ENCODE assay signal across 8 cellular contexts in the genomic region with DNA sequence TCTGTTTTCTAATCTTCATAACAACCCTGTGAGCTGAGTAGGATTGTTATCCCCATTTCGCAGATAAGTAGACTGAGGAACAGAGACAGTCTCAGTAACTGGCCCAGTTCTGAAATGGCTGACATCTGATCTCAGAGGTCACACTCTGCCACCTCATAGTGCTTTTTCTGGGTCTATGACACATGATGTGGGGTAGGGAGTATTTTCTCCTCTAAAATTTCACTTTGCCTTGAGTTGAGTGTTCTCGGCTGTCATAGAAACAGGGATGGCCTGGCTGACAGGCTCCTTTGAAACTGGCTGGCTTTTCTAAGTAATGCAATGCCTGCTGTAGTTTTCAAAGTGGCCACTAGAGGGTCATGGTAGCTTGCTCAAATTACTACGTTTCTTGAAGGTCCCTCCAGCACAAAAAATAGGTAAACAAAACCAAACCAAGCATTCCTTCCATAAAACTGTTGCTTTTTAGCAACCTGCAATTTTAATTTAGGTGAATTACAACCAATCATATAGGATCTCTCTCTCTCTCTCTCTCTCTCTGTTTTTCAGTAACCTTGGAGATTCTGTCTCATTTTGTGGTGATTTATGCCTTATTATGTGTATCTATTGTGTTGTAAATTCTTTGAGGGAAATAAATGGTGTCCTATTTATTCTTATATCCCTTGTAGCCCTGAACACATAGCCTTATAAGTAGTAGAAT.
A peak's percentile ranks its signal among the peaks of the same experiment; 100 is the strongest.
DNase-seq lines count a peak whose midpoint lies in the region; ATAC-seq and TF ChIP-seq lines count a peak whose summit lies in the region.

No MANE protein-coding gene starts in this region.

- H3K27ac ChIP-seq in SK-N-MC (no peak overlapping the region), heart left ventricle (peak overlapping the region in 10 of 12 donors; percentile 8 to 65 (median 28))

- peak; percentile 84 for DNase-seq in ELR (ENCODE audit: low read depth)
- peak; percentile 39 for DNase-seq in SK-N-MC (ENCODE audit: low read depth, low spot score)
- peak; percentile 50 for DNase-seq in activated naive CD8-positive, alpha-beta T cell treated with anti-CD3 and anti-CD28 coated beads for 36 hours
- DNase-seq in heart left ventricle: peak in 4 of 5 donors; percentile 46 to 63 (median 49)
- DNase-seq in retinal pigment epithelial cell (ENCODE audit: low read depth): peak; percentile 22
- DNase-seq in posterior vena cava (ENCODE audit: low spot score): no peak

- H3K4me3 ChIP-seq in SK-N-MC (no peak overlapping the region), heart left ventricle (no peak overlapping the region), retinal pigment epithelial cell (ENCODE audit: low read length) (no peak overlapping the region)

- peak; percentile 85 for TF ChIP-seq CTCF in LNCAP (IDR thresholded peaks at IDR 0.05)
- TF ChIP-seq CTCF in heart left ventricle (IDR thresholded peaks at IDR 0.05): peak; percentile 86 to 96 (median 94)
- TF ChIP-seq CTCF in retinal pigment epithelial cell (conservative IDR thresholded peaks at IDR 0.05; ENCODE audit: low read depth, low read length): peak; percentile 98

- H3K4me1 ChIP-seq in heart left ventricle: peaks cover 0 to 41% (median 13%) of the 10 kb centered on the region in 12 donors

- H3K36me3 Mint-ChIP-seq in activated naive CD8-positive, alpha-beta T cell treated with anti-CD3 and anti-CD28 coated beads for 36 hours: no peaks in the 10 kb centered on the region

- no peaks in the 10 kb centered on the region for H3K27me3 Mint-ChIP-seq in activated naive CD8-positive, alpha-beta T cell treated with anti-CD3 and anti-CD28 coated beads for 36 hours

- no peaks in the 10 kb centered on the region for H3K27me3 ChIP-seq in heart left ventricle

- peak; percentile 96 for ATAC-seq in GM21717 (IDR thresholded peaks at IDR 0.05; ENCODE audit: unreplicated experiment)
- ATAC-seq in heart left ventricle: peak; percentile 51 to 67 (median 60)

- no peak overlapping the region for H3K9ac ChIP-seq in SK-N-MC (ENCODE audit: insufficient read length)

- no peak overlapping the region for H3K4me3 Mint-ChIP-seq in activated naive CD8-positive, alpha-beta T cell treated with anti-CD3 and anti-CD28 coated beads for 36 hours

- H3K27ac Mint-ChIP-seq in activated naive CD8-positive, alpha-beta T cell treated with anti-CD3 and anti-CD28 coated beads for 36 hours: no peak overlapping the region

- H3K4me1 Mint-ChIP-seq in activated naive CD8-positive, alpha-beta T cell treated with anti-CD3 and anti-CD28 coated beads for 36 hours: peaks cover 6% of the 10 kb centered on the region

- H3K9me3 Mint-ChIP-seq in activated naive CD8-positive, alpha-beta T cell treated with anti-CD3 and anti-CD28 coated beads for 36 hours: no peaks in the 10 kb centered on the region

- no peak for TF ChIP-seq POLR2A in heart left ventricle (IDR thresholded peaks at IDR 0.05)

- 32 to 35% (median 33%) methylated on average over 3 of the region's 3 CpGs for WGBS in heart left ventricle, 4 donors

- H3K36me3 ChIP-seq in SK-N-MC (ENCODE audit: insufficient read depth, low read length) (no peaks in the 10 kb centered on the region), heart left ventricle (peaks cover 0 to 7% (median 0%) of the 10 kb centered on the region in 9 donors)

- no peaks in the 10 kb centered on the region for H3K9me3 ChIP-seq in SK-N-MC (ENCODE audit: low read depth, low read length)
- no peaks in the 10 kb centered on the region for H3K9me3 ChIP-seq in heart left ventricle

- intact Hi-C loops in heart left ventricle (cut with DNase I) (loop anchor here in 2 of 10 donors (5.0 kb wide), 2 partner anchors 64 to 236 kb away; no protein-coding TSS in a partner anchor), posterior vena cava (cut with DNase I) (no loop called here)
